Comparison of ENCODE assay signal across 26 cellular contexts in genomic region chr19:16655727-16656126, GRCh38.
"Had no signal": no experiment of that assay in that cellular context is flagged by ENCODE, and none has a peak within 500 bp of the region (broad histone marks: within the 10 kb centered on the region; RNA-seq: fewer than 3 reads in every experiment).

No MANE protein-coding gene starts in this region.

- H3K4me3 Mint-ChIP-seq: mesothelial cell of epicardium; natural killer cell; stimulated activated naive B cell treated with anti-CD40 and anti-IgM and Interleukin-4, amounts not matched to agents 10 μg/mL and 1 μg/mL and 100 μg/mL, for 72 hours had no signal

- H3K27ac ChIP-seq: left ventricle myocardium inferior, pancreas, skin epidermis, stomach, testis, thyroid gland, transverse colon, upper lobe of left lung, vagina had no signal

- H3K27ac Mint-ChIP-seq: mesothelial cell of epicardium; stimulated activated naive B cell treated with anti-CD40 and anti-IgM and Interleukin-4, amounts not matched to agents 10 μg/mL and 1 μg/mL and 100 μg/mL, for 72 hours had no signal

- H3K27me3 ChIP-seq: pancreas, stomach, testis, thyroid gland, transverse colon, upper lobe of left lung, vagina had no signal

- H3K27me3 Mint-ChIP-seq: naive B cell; stimulated activated naive B cell treated with anti-CD40 and anti-IgM and Interleukin-4, amounts not matched to agents 10 μg/mL and 1 μg/mL and 100 μg/mL, for 72 hours had no signal

- H3K9me3 ChIP-seq: left ventricle myocardium inferior, pancreas, prostate gland, stomach, testis, thyroid gland, transverse colon, upper lobe of left lung, vagina had no signal

- H3K9me3 Mint-ChIP-seq: mesothelial cell of epicardium, naive B cell, natural killer cell had no signal

- H3K36me3 ChIP-seq: prostate gland had no signal

- ATAC-seq: natural killer cell; pancreas; right cardiac atrium; sciatic nerve; stimulated activated naive B cell treated with anti-CD40 and anti-IgM and Interleukin-4, amounts not matched to agents 10 μg/mL and 1 μg/mL and 100 μg/mL, for 72 hours; stimulated activated naive CD8-positive, alpha-beta T cell treated with anti-CD3 and anti-CD28 coated beads, Interleukin-15, Interleukin-2, amounts not matched to agents 100 U/mL and 50 U/mL, for 24 hours had no signal

- H3K4me3 ChIP-seq: left ventricle myocardium inferior, lung, pancreas, prostate gland, skin epidermis, stomach, testis, thyroid gland, transverse colon, upper lobe of left lung, vagina had no signal

- DNase-seq: islet precursor cell; left ventricle myocardium inferior; mesendoderm; naive B cell; natural killer cell; nucleus accumbens; pancreas; retina; right cardiac atrium; stimulated activated CD4-positive, alpha-beta T cell treated with anti-CD3 and anti-CD28 coated beads, Interleukin-12 subunit alpha, Interleukin-12 subunit beta, amount 100 ng/mL, for 4 hours; stimulated activated CD4-positive, alpha-beta T cell treated with anti-CD3 and anti-CD28 coated beads, Interleukin-15, amount 100 ng/mL, for 24 hours; stimulated activated CD4-positive, alpha-beta T cell treated with anti-CD3 and anti-CD28 coated beads, Interleukin-2, amount 100 ng/mL, for 24 hours; stimulated activated CD4-positive, alpha-beta T cell treated with anti-CD3 and anti-CD28 coated beads, Interleukin-4, amount 100 ng/mL, for 1 hour; stimulated activated naive B cell treated with anti-CD40 and anti-IgM and Interleukin-4, amounts not matched to agents 10 μg/mL and 1 μg/mL and 100 μg/mL, for 72 hours; stimulated activated naive CD8-positive, alpha-beta T cell treated with anti-CD3 and anti-CD28 coated beads, Interleukin-15, Interleukin-2, amounts not matched to agents 100 U/mL and 50 U/mL, for 24 hours; stomach; testis; thyroid gland; transverse colon; upper lobe of left lung had no signal
